In the genomic region with DNA sequence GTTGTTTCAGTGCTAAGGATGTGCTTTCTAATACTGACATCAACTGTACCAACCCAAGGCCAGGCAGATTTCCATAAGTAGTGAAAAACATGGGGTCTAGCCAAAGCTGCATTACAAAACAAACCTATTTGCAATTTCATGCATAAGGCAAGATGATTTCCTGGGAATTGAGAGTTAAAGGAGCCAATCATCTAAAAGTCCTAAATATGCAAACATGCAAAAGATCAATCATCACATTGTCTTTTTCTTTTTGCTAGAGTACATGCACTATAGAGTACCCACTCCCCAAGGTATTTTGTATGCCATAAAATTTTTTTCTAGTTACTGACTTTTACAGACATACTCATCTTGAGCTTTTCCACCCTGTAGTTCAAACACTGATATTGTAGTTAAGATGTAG, we compare ENCODE assay signal across 23 cellular contexts.
"Had no signal": no experiment of that assay in that cellular context is flagged by ENCODE, and none has a peak within 500 bp of the region (broad histone marks: within the 10 kb centered on the region; RNA-seq: fewer than 3 reads in every experiment).

No MANE protein-coding gene starts in this region.

- H3K36me3 Mint-ChIP-seq: memory B cell, natural killer cell had no signal

- ATAC-seq: foreskin keratinocyte, heart left ventricle, lower lobe of right lung, natural killer cell had no signal

- H3K27me3 ChIP-seq: foreskin keratinocyte, heart left ventricle, right atrium auricular region, stomach, transverse colon had no signal

- H3K27ac Mint-ChIP-seq: endodermal cell, memory B cell, mesothelial cell of epicardium, natural killer cell had no signal

- DNase-seq: effector CD4-positive, alpha-beta T cell; endodermal cell; erythroblast; foreskin keratinocyte; heart left ventricle; hippocampal formation; islet precursor cell; left ventricle myocardium inferior; lower lobe of right lung; natural killer cell; posterior cingulate gyrus; small intestine; stimulated activated CD4-positive, alpha-beta T cell treated with anti-CD3 and anti-CD28 coated beads, Interleukin-12 subunit alpha, Interleukin-12 subunit beta, amount 100 ng/mL, for 4 hours; stimulated activated naive CD4-positive, alpha-beta T cell; stomach; substantia nigra; transverse colon had no signal

- H3K9me3 ChIP-seq: heart left ventricle, left ventricle myocardium inferior, lower lobe of right lung, right atrium auricular region, stomach, thoracic aorta, transverse colon had no signal

- H3K4me3 Mint-ChIP-seq: endodermal cell, memory B cell, mesothelial cell of epicardium, natural killer cell, neural crest cell had no signal

- H3K4me1 Mint-ChIP-seq: memory B cell, natural killer cell had no signal

- H3K36me3 ChIP-seq: transverse colon had no signal

- H3K27ac ChIP-seq: coronary artery, foreskin keratinocyte, heart left ventricle, left ventricle myocardium inferior, lower lobe of right lung, right atrium auricular region, stomach, thoracic aorta, transverse colon had no signal

- H3K9me3 Mint-ChIP-seq: endodermal cell, memory B cell, mesothelial cell of epicardium, natural killer cell, neural crest cell had no signal

- H3K4me3 ChIP-seq: coronary artery, heart left ventricle, left ventricle myocardium inferior, lower lobe of right lung, right atrium auricular region, stomach, thoracic aorta, transverse colon had no signal

- H3K4me1 ChIP-seq: foreskin keratinocyte, lower lobe of right lung had no signal
